1 cellular context compared by ENCODE assay signal in the genomic region with DNA sequence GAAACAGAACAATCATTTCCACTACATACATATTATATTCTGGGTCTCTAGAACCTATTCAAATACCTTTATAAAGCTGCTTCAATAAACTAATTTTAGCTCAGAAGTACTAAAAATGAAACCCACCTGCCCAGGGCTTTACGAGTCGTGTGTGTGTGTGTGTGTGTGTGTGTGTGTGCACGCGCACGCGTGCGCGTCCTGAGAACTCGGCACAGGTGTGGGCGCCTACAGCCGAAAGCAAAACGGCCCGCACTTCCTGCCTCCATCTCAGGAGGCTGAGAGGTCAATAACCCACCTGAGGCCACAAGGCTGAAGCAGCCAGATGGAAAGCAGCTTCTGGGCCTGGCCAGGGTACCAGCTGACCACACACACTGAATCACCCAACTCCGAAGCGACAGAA.
TF ChIP-seq lines count a peak whose summit lies in the region.

No MANE protein-coding gene starts in this region.

TF ChIP-seq in GM12878, 131 proteins besides CTCF, POLR2A, EP300 and RAD21:
- 0 out of 2 replicates have a peak, but pooled peaks have one; percentile 21 for TF ChIP-seq FOXM1 (IDR thresholded peaks at IDR 0.05; ENCODE audit: low read depth, low read length)
- TF ChIP-seq STAT1 (conservative IDR thresholded peaks at IDR 0.05) = no peak
- no peak for TF ChIP-seq NR2C2 (IDR thresholded peaks at IDR 0.05; ENCODE audit: borderline replicate concordance, control insufficient read depth, insufficient read length, low read depth)
- TF ChIP-seq JUNB (IDR thresholded peaks at IDR 0.05) = peak; percentile 36; the same call in 1 of the 2 replicates
- TF ChIP-seq ETV6 (conservative IDR thresholded peaks at IDR 0.05 in 1 of 2, IDR thresholded peaks at IDR 0.05 in 1 of 2; ENCODE audit: borderline replicate concordance in 1 of 2, low read depth in 1 of 2) = peak in 1 of 2 experiments; percentile 68; a peak in 1 of 4 replicates
- no peak for TF ChIP-seq ZNF274 (IDR thresholded peaks at IDR 0.05; ENCODE audit: insufficient read depth, insufficient read length)
- peak; percentile 67 for TF ChIP-seq TCF12 (IDR thresholded peaks at IDR 0.05; ENCODE audit: low read depth, low read length)
- 0 out of 2 replicates have a peak, but pooled peaks have one; percentile 9 for TF ChIP-seq CREB1 (IDR thresholded peaks at IDR 0.05; ENCODE audit: low read depth)
- TF ChIP-seq NR2F1 (conservative IDR thresholded peaks at IDR 0.05) = 0 out of 2 replicates have a peak, but pooled peaks have one; percentile 19
- peak; percentile 38; the same call in 1 of the 2 replicates for TF ChIP-seq NFIC (IDR thresholded peaks at IDR 0.05; ENCODE audit: low read depth, low read length)
- no peak for TF ChIP-seq NBN (IDR thresholded peaks at IDR 0.05)
- peak; percentile 84; the same call in 1 of the 2 replicates for TF ChIP-seq TCF3 (IDR thresholded peaks at IDR 0.05; ENCODE audit: borderline replicate concordance, insufficient read depth, low read depth, low read length)
- TF ChIP-seq GABPA (IDR thresholded peaks at IDR 0.05; ENCODE audit: low read depth) = peak; percentile 32; the same call in 1 of the 2 replicates
- TF ChIP-seq RUNX3 (IDR thresholded peaks at IDR 0.05; ENCODE audit: low read length) = peak; percentile 41; the same call in 1 of the 2 replicates
- peak; percentile 41; the same call in 1 of the 2 replicates for TF ChIP-seq CREM (IDR thresholded peaks at IDR 0.05; ENCODE audit: low read depth)
- TF ChIP-seq MTA3 (IDR thresholded peaks at IDR 0.05; ENCODE audit: borderline replicate concordance, low read length) = no peak
- TF ChIP-seq MEF2A (IDR thresholded peaks at IDR 0.05; ENCODE audit: insufficient read depth, low read depth, low read length) = peak; percentile 80
- TF ChIP-seq ESRRA (IDR thresholded peaks at IDR 0.05; ENCODE audit: low read length) = no peak
- TF ChIP-seq BHLHE40 (IDR thresholded peaks at IDR 0.05; ENCODE audit: borderline replicate concordance in 1 of 2, low read depth in 2 of 2, low read length in 1 of 2) = peak; percentile 63 to 75; a peak in 3 of 4 replicates
